ENCODE assay signal across 9 cellular contexts in genomic region chr16:86044241-86044671, GRCh38.
A peak's percentile ranks its signal among the peaks of the same experiment; 100 is the strongest.
DNase-seq lines count a peak whose midpoint lies in the region; ATAC-seq, FAIRE-seq and TF ChIP-seq lines count a peak whose summit lies in the region.
"Had no signal": no experiment of that assay in that cellular context is flagged by ENCODE, and none has a peak within 500 bp of the region (broad histone marks: within the 10 kb centered on the region; RNA-seq: fewer than 3 reads in every experiment).

No MANE protein-coding gene starts in this region.

- POLR2A ChIA-PET in GM12878 (lab: Charles Lee) = no interaction called here

- 12% methylated on average over 11 of the region's 11 CpGs for WGBS in GM12878 (ENCODE audit: insufficient coverage, insufficient replicate concordance, low lambda C conversion rate, missing lambda C conversion rate)
- WGBS in right lobe of liver (ENCODE audit: insufficient coverage, low coverage, low lambda C conversion rate, missing lambda C conversion rate) = 43% methylated on average over 4 of the region's 11 CpGs

- no peak overlapping the region for H3K27ac ChIP-seq in GM12878 (ENCODE audit: control insufficient read depth, insufficient read depth)
- H3K27ac ChIP-seq in right lobe of liver = no peak overlapping the region

- H4K20me1 ChIP-seq in GM12878 (ENCODE audit: control insufficient read depth, insufficient read depth) = no peaks in the 10 kb centered on the region

- RAD21 ChIA-PET in GM12878 (lab: Charles Lee; ENCODE audit: unreplicated experiment) = interaction anchor here (1.0 kb wide), 1 partner anchor 474 kb away, joined by 5 read pairs; no protein-coding TSS in a partner anchor

- TF ChIP-seq CTCF in GM12878 (IDR thresholded peaks at IDR 0.05 in 2 of 3, conservative IDR thresholded peaks at IDR 0.05 in 1 of 3; ENCODE audit: control insufficient read depth in 2 of 3, extremely low read depth in 1 of 3, insufficient read depth in 1 of 3, low read depth in 3 of 3, low read length in 3 of 3) = peak; percentile 45 to 77 (median 63)
- TF ChIP-seq CTCF in right lobe of liver (IDR thresholded peaks at IDR 0.05) = peak; percentile 26 to 39 (median 31)

- H3K9me3 ChIP-seq in GM12878 (replicated peaks; ENCODE audit: control insufficient read depth, insufficient read depth, low read length) (no peaks in the 10 kb centered on the region), right lobe of liver (no peaks in the 10 kb centered on the region)

- no peak overlapping the region for H2AFZ ChIP-seq in GM12878 (ENCODE audit: control insufficient read depth, low read depth, low read length)

- TF ChIP-seq EP300 in GM12878 (IDR thresholded peaks at IDR 0.05; ENCODE audit: borderline replicate concordance in 1 of 2, control insufficient read depth in 1 of 2, low read depth in 2 of 2, low read length in 2 of 2) = no peak

- DNase-seq in NOMO-1 (lab: John Stamatoyannopoulos, UW; ENCODE audit: unreplicated experiment in 2 of 2) = peak; percentile 7 to 29
- no peak for DNase-seq in NOMO-1 treated with dmso at 0.1 percent for 144 hours (lab: John Stamatoyannopoulos, UW; ENCODE audit: unreplicated experiment)
- peak; percentile 38 for DNase-seq in RPMI7951 (ENCODE audit: low read depth)
- no peak for DNase-seq in GM12878 (ENCODE audit: low read depth, low spot score)
- DNase-seq in right lobe of liver = peak in 1 of 3 donors; percentile 38
- no peak for DNase-seq in NCI-H524 treated with DMSO at 0.1 percent for 48 hours (lab: John Stamatoyannopoulos, UW)

- TF ChIP-seq POLR2A in GM12878 (IDR thresholded peaks at IDR 0.05; ENCODE audit: low read depth, low read length) (no peak), right lobe of liver (IDR thresholded peaks at IDR 0.05) (no peak)

- H3K27me3 ChIP-seq in GM12878 (replicated peaks in 1 of 2; ENCODE audit: control insufficient read depth in 2 of 2, insufficient read depth in 2 of 2, low read length in 1 of 2) (peaks cover 3 to 5% of the 10 kb centered on the region in 2 experiments; a peak in 2 of 4 replicates), right lobe of liver (no peaks in the 10 kb centered on the region)

- BruUV-seq in GM12878 (replicated peaks; lab: Mats Ljungman, UMichigan) = no TSS peak

- no peak overlapping the region for H3K4me2 ChIP-seq in GM12878 (ENCODE audit: control insufficient read depth, insufficient read depth)

- H3K9ac ChIP-seq in GM12878 (ENCODE audit: control insufficient read depth, insufficient read depth, low read length) = no peak overlapping the region

- peak; percentile 23 for TF ChIP-seq RAD21 in GM12878 (IDR thresholded peaks at IDR 0.05; ENCODE audit: insufficient read depth, low read depth, low read length)

- CTCF ChIA-PET in GM12878 (lab: Yijun Ruan, JAX) = interaction anchor here (0.5 to 1.5 kb wide), 8 partner anchors 14 to 477 kb away, joined by 3 to 6 read pairs (median 4); no protein-coding TSS in a partner anchor

- H3K4me3 ChIP-seq in GM12878 (no peak overlapping the region), right lobe of liver (no peak overlapping the region)

- H3K36me3 ChIP-seq in GM12878 (ENCODE audit: control insufficient read depth in 2 of 2, insufficient read depth in 2 of 2, low read length in 1 of 2) (no peaks in the 10 kb centered on the region), right lobe of liver (no peaks in the 10 kb centered on the region)

- ATAC-seq in GM12878 = peak; percentile 84
- ATAC-seq in right lobe of liver = peak in 1 of 4 donors; percentile 35
- ATAC-seq in HG03439 (IDR thresholded peaks at IDR 0.05; ENCODE audit: unreplicated experiment) = no peak
- no peak for ATAC-seq in HG02885 (IDR thresholded peaks at IDR 0.05; ENCODE audit: poor library complexity, unreplicated experiment)

- intact Hi-C loops in GM12878 (cut with micrococcal nuclease; ENCODE audit: unreplicated experiment) = loop anchor here (10.0 kb wide), 1 partner anchor 471 kb away; the partner anchor contains the start of gene FOXF1
- intact Hi-C loops in right lobe of liver (cut with DNase I) = no loop called here

- no peaks in the 10 kb centered on the region for H3K79me2 ChIP-seq in GM12878 (ENCODE audit: control insufficient read depth, insufficient read depth, low read length)

- no peak for FAIRE-seq in GM12878 (lab: Jason Lieb, UNC)
- FAIRE-seq: G401.6 had no signal

- in situ Hi-C loops in GM12878 (cut with MboI) = loop anchor here (10.0 kb wide), 1 partner anchor 471 kb away; the partner anchor contains the start of gene FOXF1

- SMC1A ChIA-PET in GM12878 (lab: Charles Lee; ENCODE audit: uncharacterized antibody, unreplicated experiment) = no interaction called here

- H3K4me1 ChIP-seq in GM12878 (ENCODE audit: control insufficient read depth, insufficient read depth, low read length) = no peaks in the 10 kb centered on the region
- no peaks in the 10 kb centered on the region for H3K4me1 ChIP-seq in right lobe of liver

TF ChIP-seq in GM12878, 131 proteins besides CTCF, POLR2A, EP300 and RAD21:
- TF ChIP-seq RUNX3 (IDR thresholded peaks at IDR 0.05; ENCODE audit: low read length) (peak; percentile 12; the same call in 1 of the 2 replicates), ZBTB4 (CRISPR knock-in tag; IDR thresholded peaks at IDR 0.05) (no peak), IRF3 (IDR thresholded peaks at IDR 0.05) (no peak), ETV6 (conservative IDR thresholded peaks at IDR 0.05 in 1 of 2, IDR thresholded peaks at IDR 0.05 in 1 of 2; ENCODE audit: borderline replicate concordance in 1 of 2, low read depth in 1 of 2) (no peak), SMC3 (IDR thresholded peaks at IDR 0.05; ENCODE audit: borderline replicate concordance, low read length) (peak; percentile 45; the same call in 1 of the 2 replicates), NKRF (conservative IDR thresholded peaks at IDR 0.05) (no peak)

Comparison
In these comparisons a context has a peak if more than half of its experiments do, and no peak if none do; other contexts are left out.
1. DNase-seq: peak in NOMO-1 (2 of 2) and RPMI7951 (single experiment); none in NOMO-1 treated with dmso at 0.1 percent for 144 hours (single experiment), GM12878 (single experiment) and NCI-H524 treated with DMSO at 0.1 percent for 48 hours (single experiment).